Comparison of ENCODE assay signal across 14 cellular contexts in the genomic region with DNA sequence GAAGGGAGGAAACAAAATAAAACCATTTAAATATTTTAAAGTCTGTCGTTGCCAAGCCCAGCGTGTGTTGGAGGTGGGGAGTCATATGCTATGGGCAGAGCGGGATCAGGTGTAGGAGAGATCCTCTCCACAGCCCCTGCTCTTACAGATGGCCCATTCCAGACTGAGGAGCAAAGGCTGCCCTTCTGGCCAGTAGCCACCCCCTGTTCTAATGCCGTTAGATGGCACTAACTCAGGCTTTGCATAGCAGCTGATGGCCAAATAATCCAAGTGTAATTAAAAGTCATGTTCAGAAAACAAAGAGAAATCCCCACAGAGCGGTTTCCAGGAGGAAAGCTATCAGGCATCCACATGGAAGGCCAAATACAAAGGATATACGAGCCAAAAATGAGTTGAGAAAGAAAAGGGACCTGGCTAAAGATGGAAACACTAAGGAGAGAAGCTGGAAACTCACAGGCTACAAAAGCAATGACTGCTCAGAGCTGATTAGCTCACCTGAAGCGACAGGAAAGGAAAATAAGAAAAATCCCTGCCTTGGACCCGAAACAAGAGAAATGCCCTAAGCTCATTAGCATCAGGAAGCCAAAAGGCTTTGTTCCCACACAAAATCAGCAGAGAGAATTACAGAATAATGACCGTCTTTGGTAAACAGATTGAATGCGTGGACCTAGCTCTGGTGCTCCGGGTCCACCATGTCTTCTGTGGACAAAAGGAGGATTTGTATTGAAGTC.
"Had no signal": no experiment of that assay in that cellular context is flagged by ENCODE, and none has a peak within 500 bp of the region (broad histone marks: within the 10 kb centered on the region; RNA-seq: fewer than 3 reads in every experiment).

No MANE protein-coding gene starts in this region.

- H3K4me3 Mint-ChIP-seq: activated naive CD4-positive, alpha-beta T cell treated with anti-CD3 and anti-CD28 coated beads for 36 hours; activated naive CD8-positive, alpha-beta T cell treated with anti-CD3 and anti-CD28 coated beads, Interleukin-2, amount 50 U/mL, for 24 hours; naive thymus-derived CD4-positive, alpha-beta T cell; stimulated activated memory B cell treated with anti-CD40 and anti-IgM and Interleukin-4, amounts not matched to agents 10 μg/mL and 1 μg/mL and 100 μg/mL, for 72 hours had no signal

- H3K27ac Mint-ChIP-seq: activated naive CD4-positive, alpha-beta T cell treated with anti-CD3 and anti-CD28 coated beads for 36 hours; activated naive CD8-positive, alpha-beta T cell treated with anti-CD3 and anti-CD28 coated beads, Interleukin-2, amount 50 U/mL, for 24 hours; naive thymus-derived CD4-positive, alpha-beta T cell; stimulated activated memory B cell treated with anti-CD40 and anti-IgM and Interleukin-4, amounts not matched to agents 10 μg/mL and 1 μg/mL and 100 μg/mL, for 72 hours had no signal

- H3K4me1 ChIP-seq: left lung, tibial artery, vagina had no signal

- H3K36me3 ChIP-seq: left lung, tibial artery, vagina had no signal

- ATAC-seq: activated naive CD8-positive, alpha-beta T cell treated with anti-CD3 and anti-CD28 coated beads, Interleukin-2, amount 50 U/mL, for 24 hours; left lung; mucosa of descending colon; naive thymus-derived CD4-positive, alpha-beta T cell; stimulated activated memory B cell treated with anti-CD40 and anti-IgM and Interleukin-4, amounts not matched to agents 10 μg/mL and 1 μg/mL and 100 μg/mL, for 72 hours had no signal

- DNase-seq: activated CD4-positive, alpha-beta T cell treated with anti-CD3 and anti-CD28 coated beads, Interleukin-2, amount 50 U/mL, for 4 hours; activated CD4-positive, CD25-positive, alpha-beta regulatory T cell treated with anti-CD3 and anti-CD28 coated beads, Interleukin-2, amount 50 U/mL, for 72 hours; activated naive CD4-positive, alpha-beta T cell treated with anti-CD3 and anti-CD28 coated beads for 36 hours; activated naive CD8-positive, alpha-beta T cell treated with anti-CD3 and anti-CD28 coated beads, Interleukin-2, amount 50 U/mL, for 24 hours; activated T-cell treated with anti-CD3 and anti-CD28 coated beads for 4 hours; aorta; left lung; mammary epithelial cell; mucosa of descending colon; naive thymus-derived CD4-positive, alpha-beta T cell; T-helper 9 cell; tibial artery had no signal

- H3K27me3 ChIP-seq: left lung, tibial artery, vagina had no signal

- H3K36me3 Mint-ChIP-seq: stimulated activated memory B cell treated with anti-CD40 and anti-IgM and Interleukin-4, amounts not matched to agents 10 μg/mL and 1 μg/mL and 100 μg/mL, for 72 hours had no signal

- H3K4me3 ChIP-seq: left lung, mucosa of descending colon, tibial artery, vagina had no signal

- H3K27me3 Mint-ChIP-seq: naive thymus-derived CD4-positive, alpha-beta T cell; stimulated activated memory B cell treated with anti-CD40 and anti-IgM and Interleukin-4, amounts not matched to agents 10 μg/mL and 1 μg/mL and 100 μg/mL, for 72 hours had no signal

- H3K27ac ChIP-seq: left lung, tibial artery, vagina had no signal

- H3K4me1 Mint-ChIP-seq: activated naive CD8-positive, alpha-beta T cell treated with anti-CD3 and anti-CD28 coated beads, Interleukin-2, amount 50 U/mL, for 24 hours; naive thymus-derived CD4-positive, alpha-beta T cell; stimulated activated memory B cell treated with anti-CD40 and anti-IgM and Interleukin-4, amounts not matched to agents 10 μg/mL and 1 μg/mL and 100 μg/mL, for 72 hours had no signal
